ENCODE assay signal across 1 cellular context in the genomic region with DNA sequence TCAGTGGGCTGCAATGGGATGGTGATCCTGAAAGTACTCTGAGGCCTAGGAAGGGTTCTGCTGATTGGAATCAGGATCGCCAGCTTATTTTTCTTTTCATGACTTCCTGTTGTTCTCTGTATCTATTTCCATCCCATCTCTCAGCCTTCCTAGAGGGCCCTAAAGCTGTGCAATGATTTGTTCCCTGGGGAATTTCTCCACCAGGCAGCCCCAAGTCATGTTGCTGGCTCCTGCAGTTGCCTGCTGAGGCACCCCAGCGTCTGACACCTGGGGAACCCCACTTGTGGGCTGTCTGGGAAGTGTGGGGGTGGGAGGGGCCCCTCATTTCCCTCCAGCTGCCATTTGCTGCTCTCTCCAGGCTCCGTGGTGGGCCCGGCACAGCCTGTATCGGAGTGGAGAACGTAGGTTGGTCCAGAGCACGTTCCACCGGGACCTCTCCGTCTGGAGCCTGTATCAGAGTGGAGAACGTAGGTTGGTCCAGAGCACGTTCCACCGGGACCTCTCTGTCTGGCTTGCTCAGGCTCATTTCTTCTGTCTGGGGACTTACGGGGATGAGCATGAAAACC.
TF ChIP-seq lines count a peak whose summit lies in the region.

No MANE protein-coding gene starts in this region.

TF ChIP-seq in HEK293, 187 proteins besides CTCF, POLR2A, EP300 and RAD21 (continued from another document):
- TF ChIP-seq ZNF600 (tag by site-specific recombination; IDR thresholded peaks at IDR 0.05): 0 out of 2 replicates have a peak, but pooled peaks have one; percentile 9
- no peak for TF ChIP-seq KLF7 (tag by site-specific recombination; IDR thresholded peaks at IDR 0.05; ENCODE audit: borderline replicate concordance)
- no peak for TF ChIP-seq ZNF629 (tag by site-specific recombination; IDR thresholded peaks at IDR 0.05)
- TF ChIP-seq ZNF10 (tag by site-specific recombination; IDR thresholded peaks at IDR 0.05): no peak
- no peak for TF ChIP-seq ZNF548 (tag by site-specific recombination; IDR thresholded peaks at IDR 0.05)
- TF ChIP-seq, protein P1, sequence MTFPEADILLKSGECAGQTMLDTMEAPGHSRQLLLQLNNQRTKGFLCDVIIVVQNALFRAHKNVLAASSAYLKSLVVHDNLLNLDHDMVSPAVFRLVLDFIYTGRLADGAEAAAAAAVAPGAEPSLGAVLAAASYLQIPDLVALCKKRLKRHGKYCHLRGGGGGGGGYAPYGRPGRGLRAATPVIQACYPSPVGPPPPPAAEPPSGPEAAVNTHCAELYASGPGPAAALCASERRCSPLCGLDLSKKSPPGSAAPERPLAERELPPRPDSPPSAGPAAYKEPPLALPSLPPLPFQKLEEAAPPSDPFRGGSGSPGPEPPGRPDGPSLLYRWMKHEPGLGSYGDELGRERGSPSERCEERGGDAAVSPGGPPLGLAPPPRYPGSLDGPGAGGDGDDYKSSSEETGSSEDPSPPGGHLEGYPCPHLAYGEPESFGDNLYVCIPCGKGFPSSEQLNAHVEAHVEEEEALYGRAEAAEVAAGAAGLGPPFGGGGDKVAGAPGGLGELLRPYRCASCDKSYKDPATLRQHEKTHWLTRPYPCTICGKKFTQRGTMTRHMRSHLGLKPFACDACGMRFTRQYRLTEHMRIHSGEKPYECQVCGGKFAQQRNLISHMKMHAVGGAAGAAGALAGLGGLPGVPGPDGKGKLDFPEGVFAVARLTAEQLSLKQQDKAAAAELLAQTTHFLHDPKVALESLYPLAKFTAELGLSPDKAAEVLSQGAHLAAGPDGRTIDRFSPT (tag by site-specific recombination; IDR thresholded peaks at IDR 0.05): no peak
- no peak for TF ChIP-seq OVOL3 (tag by site-specific recombination; IDR thresholded peaks at IDR 0.05)
- TF ChIP-seq, protein P2, sequence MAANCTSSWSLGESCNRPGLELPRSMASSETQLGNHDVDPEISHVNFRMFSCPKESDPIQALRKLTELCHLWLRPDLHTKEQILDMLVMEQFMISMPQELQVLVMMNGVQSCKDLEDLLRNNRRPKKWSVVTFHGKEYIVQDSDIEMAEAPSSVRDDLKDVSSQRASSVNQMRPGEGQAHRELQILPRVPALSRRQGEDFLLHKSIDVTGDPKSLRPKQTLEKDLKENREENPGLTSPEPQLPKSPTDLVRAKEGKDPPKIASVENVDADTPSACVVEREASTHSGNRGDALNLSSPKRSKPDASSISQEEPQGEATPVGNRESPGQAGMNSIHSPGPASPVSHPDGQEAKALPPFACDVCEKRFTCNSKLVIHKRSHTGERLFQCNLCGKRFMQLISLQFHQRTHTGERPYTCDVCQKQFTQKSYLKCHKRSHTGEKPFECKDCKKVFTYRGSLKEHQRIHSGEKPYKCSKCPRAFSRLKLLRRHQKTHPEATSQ (tag by site-specific recombination; IDR thresholded peaks at IDR 0.05): no peak
- TF ChIP-seq ZIC2 (tag by site-specific recombination; IDR thresholded peaks at IDR 0.05): peak; percentile 38; the same call in 1 of the 2 replicates
- TF ChIP-seq ZNF623 (tag by site-specific recombination; IDR thresholded peaks at IDR 0.05): no peak
- TF ChIP-seq BCL11B (tag by site-specific recombination; IDR thresholded peaks at IDR 0.05; ENCODE audit: low read depth): no peak
